Comparison of ENCODE assay signal across 10 cellular contexts in the genomic region with DNA sequence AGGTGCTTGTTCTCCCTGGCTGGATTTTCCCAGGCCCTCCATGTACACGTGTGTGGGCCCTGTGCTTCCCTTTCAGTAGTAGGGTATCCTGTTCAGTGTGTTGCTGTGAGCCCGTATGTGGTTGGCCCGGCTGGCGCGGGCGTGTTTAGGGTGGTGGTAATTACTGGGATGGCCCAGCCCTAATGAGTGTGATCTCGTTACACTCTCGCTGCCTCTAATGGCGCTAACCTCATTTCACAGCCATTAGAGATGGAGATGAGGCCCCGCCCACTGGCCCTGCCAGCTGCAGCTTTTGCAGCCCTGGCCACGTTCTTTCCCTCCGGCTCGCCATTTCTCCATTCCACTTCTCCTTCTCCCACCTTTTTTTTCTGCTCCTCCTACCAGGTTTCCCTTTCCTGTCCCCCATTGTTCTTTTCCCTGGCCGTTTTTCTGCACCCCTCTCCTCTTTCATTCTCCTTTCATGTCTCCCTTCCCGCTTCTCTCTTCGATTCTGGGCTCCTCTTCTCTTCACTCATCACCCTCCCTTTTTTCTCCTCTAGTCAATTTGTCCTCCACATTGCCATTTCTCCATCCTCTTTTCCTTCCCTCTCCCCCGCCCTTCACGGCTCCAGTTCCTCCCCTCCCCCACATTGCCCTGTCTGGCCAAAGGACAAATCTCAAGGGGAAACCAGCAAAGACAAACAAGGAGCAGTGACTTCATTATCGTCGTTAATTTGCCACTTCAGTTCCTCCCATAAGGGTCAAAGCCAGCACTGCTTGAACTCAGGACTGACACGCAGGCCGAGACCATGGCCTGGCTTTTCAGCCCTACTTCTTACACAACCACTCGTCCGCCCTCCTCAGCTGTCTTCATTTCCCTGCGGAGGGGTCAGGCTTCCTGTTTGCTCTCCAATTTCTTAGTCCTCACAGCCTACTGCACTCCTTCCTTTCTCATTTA. TPM values are rescaled to one million over a fixed set of nuclear protein-coding genes. Genes with fewer than 3 reads are reported as not detected.
A peak's percentile ranks its signal among the peaks of the same experiment; 100 is the strongest.
DNase-seq lines count a peak whose midpoint lies in the region; ATAC-seq lines count a peak whose summit lies in the region.
"Had no signal": no experiment of that assay in that cellular context is flagged by ENCODE, and none has a peak within 500 bp of the region (broad histone marks: within the 10 kb centered on the region; RNA-seq: fewer than 3 reads in every experiment).

No MANE protein-coding gene starts in this region.

- peak; percentile 96 for DNase-seq in NCI-H1436 (lab: John Stamatoyannopoulos, UW)
- DNase-seq in SJCRH30, result peak; percentile 53 to 69
- DNase-seq in right cardiac atrium, result peak; percentile 59 to 82 (median 81)
- no peak for DNase-seq in stimulated activated effector memory CD8-positive, alpha-beta T cell treated with anti-CD3 and anti-CD28 coated beads, Interleukin-12 subunit alpha, Interleukin-12 subunit beta, amount 100 ng/mL, for 72 hours (ENCODE audit: low spot score in 2 of 2)
- DNase-seq in activated CD4-positive, alpha-beta T cell treated with anti-CD3 and anti-CD28 coated beads for 1 hour, result no peak
- DNase-seq in NOMO-1 treated with dmso at 0.1 percent for 144 hours (lab: John Stamatoyannopoulos, UW; ENCODE audit: unreplicated experiment), result no peak
- DNase-seq in HUDEP-2 (lab: John Stamatoyannopoulos, UW; ENCODE audit: unreplicated experiment in 76 of 76), result no peak
- DNase-seq: PC-9 had no signal

- ATAC-seq in right cardiac atrium (peak; percentile 78 to 91), HG03432 (IDR thresholded peaks at IDR 0.05; ENCODE audit: unreplicated experiment) (no peak)
- no peak for ATAC-seq in stimulated activated effector memory CD8-positive, alpha-beta T cell treated with anti-CD3 and anti-CD28 coated beads, Interleukin-12 subunit alpha, Interleukin-12 subunit beta, amount 100 ng/mL, for 72 hours

- H3K4me1 Mint-ChIP-seq in stimulated activated effector memory CD8-positive, alpha-beta T cell treated with anti-CD3 and anti-CD28 coated beads, Interleukin-12 subunit alpha, Interleukin-12 subunit beta, amount 100 ng/mL, for 72 hours, result no peaks in the 10 kb centered on the region

- H3K27ac ChIP-seq in SJCRH30 (no peak overlapping the region), right cardiac atrium (ENCODE audit: low read length) (peak overlapping the region; percentile 70)
- H3K27ac ChIP-seq: PC-9, suprapubic skin had no signal

- no peaks in the 10 kb centered on the region for H3K9me3 ChIP-seq in SJCRH30 (replicated peaks)
- H3K9me3 ChIP-seq in right cardiac atrium (ENCODE audit: control insufficient read depth, low read length), result no peaks in the 10 kb centered on the region
- H3K9me3 ChIP-seq: suprapubic skin had no signal

- peaks cover 8% of the 10 kb centered on the region for H3K27me3 ChIP-seq in SJCRH30
- no peaks in the 10 kb centered on the region for H3K27me3 ChIP-seq in right cardiac atrium (ENCODE audit: control insufficient read depth, insufficient read depth)
- H3K27me3 ChIP-seq: suprapubic skin had no signal

- intact Hi-C loops in right cardiac atrium (cut with DNase I), result loop anchor here in 1 of 4 donors (10.0 kb wide), 1 partner anchor 220 kb away; a partner anchor contains a TSS

- H3K27ac Mint-ChIP-seq in stimulated activated effector memory CD8-positive, alpha-beta T cell treated with anti-CD3 and anti-CD28 coated beads, Interleukin-12 subunit alpha, Interleukin-12 subunit beta, amount 100 ng/mL, for 72 hours, result peak overlapping the region; percentile 3

- H3K36me3 ChIP-seq in SJCRH30, result no peaks in the 10 kb centered on the region
- H3K36me3 ChIP-seq: suprapubic skin had no signal

- H3K36me3 Mint-ChIP-seq in stimulated activated effector memory CD8-positive, alpha-beta T cell treated with anti-CD3 and anti-CD28 coated beads, Interleukin-12 subunit alpha, Interleukin-12 subunit beta, amount 100 ng/mL, for 72 hours, result no peaks in the 10 kb centered on the region

- H3K9me3 Mint-ChIP-seq in stimulated activated effector memory CD8-positive, alpha-beta T cell treated with anti-CD3 and anti-CD28 coated beads, Interleukin-12 subunit alpha, Interleukin-12 subunit beta, amount 100 ng/mL, for 72 hours, result no peaks in the 10 kb centered on the region

- H3K4me3 ChIP-seq in SJCRH30 (peak overlapping the region; percentile 12), right cardiac atrium (ENCODE audit: low read length) (no peak overlapping the region)
- H3K4me3 ChIP-seq: PC-9, suprapubic skin had no signal

- WGBS in right cardiac atrium, result 41% methylated on average over 25 of the region's 25 CpGs

- H3K4me3 Mint-ChIP-seq in stimulated activated effector memory CD8-positive, alpha-beta T cell treated with anti-CD3 and anti-CD28 coated beads, Interleukin-12 subunit alpha, Interleukin-12 subunit beta, amount 100 ng/mL, for 72 hours, result no peak overlapping the region

- H3K4me1 ChIP-seq in SJCRH30 (0 out of 2 replicates have a peak, but pooled peaks cover 7% of the 10 kb centered on the region), right cardiac atrium (ENCODE audit: control insufficient read depth, insufficient read depth, low read length) (peaks cover 10% of the 10 kb centered on the region)

RNA-seq across cellular contexts. Expression of a gene that starts 6.8 kb away (rescaled TPM):
- total RNA-seq in SJCRH30 (2014; rRNA removed; shearing (Covaris generic)), result 0.04 and 0.05 TPM in 2 replicates
- 1 to 10 TPM in 1 of 4 donors, under 1 TPM in 3; 0.31 to 1.0 (median 0.87) TPM for total RNA-seq in right cardiac atrium
- polyA plus RNA-seq in right cardiac atrium, result 0.50 TPM

RNA-seq across cellular contexts. Expression of a gene that starts 11.3 kb away (rescaled TPM):
- total RNA-seq in SJCRH30 (2014; rRNA removed; shearing (Covaris generic)), result 12.3 and 14.9 TPM in 2 replicates
- 10 to 100 TPM; 18.8 to 21.5 (median 20.9) TPM for total RNA-seq in right cardiac atrium
- polyA plus RNA-seq in right cardiac atrium, result 22.9 TPM

RNA-seq across cellular contexts. Expression of a gene that starts 22.8 kb away (rescaled TPM):
- total RNA-seq in SJCRH30 (2014; rRNA removed; shearing (Covaris generic)), result not detected in 2 replicates
- 10 to 100 TPM; 13.8 to 17.9 (median 15.4) TPM for total RNA-seq in right cardiac atrium
- 12.9 TPM for polyA plus RNA-seq in right cardiac atrium

RNA-seq across cellular contexts. Expression of a gene that starts 33.8 kb away (rescaled TPM):
- total RNA-seq in SJCRH30 (2014; rRNA removed; shearing (Covaris generic)), result 0.10 TPM in 2 replicates
- total RNA-seq in right cardiac atrium, result under 1 TPM; 0.11 to 0.38 (median 0.27) TPM
- polyA plus RNA-seq in right cardiac atrium, result 0.23 TPM
- total RNA-seq: PC-9 had no signal

Comparison
In these comparisons a context has a peak if more than half of its experiments do, and no peak if none do; other contexts are left out.
1. DNase-seq: peak in NCI-H1436 (single experiment), SJCRH30 (2 of 2) and right cardiac atrium (3 of 3); none in stimulated activated effector memory CD8-positive, alpha-beta T cell treated with anti-CD3 and anti-CD28 coated beads, Interleukin-12 subunit alpha, Interleukin-12 subunit beta, amount 100 ng/mL, for 72 hours (0 of 2), activated CD4-positive, alpha-beta T cell treated with anti-CD3 and anti-CD28 coated beads for 1 hour (single experiment), NOMO-1 treated with dmso at 0.1 percent for 144 hours (single experiment) and HUDEP-2 (0 of 76).
2. ATAC-seq: peak in right cardiac atrium (2 of 2); none in stimulated activated effector memory CD8-positive, alpha-beta T cell treated with anti-CD3 and anti-CD28 coated beads, Interleukin-12 subunit alpha, Interleukin-12 subunit beta, amount 100 ng/mL, for 72 hours (single experiment) and HG03432 (single experiment).
3. RNA of a gene that starts 22.8 kb away (total RNA-seq): 13.8 to 17.9 TPM in right cardiac atrium; not detected in SJCRH30; every median in the first group is over 10 times any median in the second.